In the genomic region with DNA sequence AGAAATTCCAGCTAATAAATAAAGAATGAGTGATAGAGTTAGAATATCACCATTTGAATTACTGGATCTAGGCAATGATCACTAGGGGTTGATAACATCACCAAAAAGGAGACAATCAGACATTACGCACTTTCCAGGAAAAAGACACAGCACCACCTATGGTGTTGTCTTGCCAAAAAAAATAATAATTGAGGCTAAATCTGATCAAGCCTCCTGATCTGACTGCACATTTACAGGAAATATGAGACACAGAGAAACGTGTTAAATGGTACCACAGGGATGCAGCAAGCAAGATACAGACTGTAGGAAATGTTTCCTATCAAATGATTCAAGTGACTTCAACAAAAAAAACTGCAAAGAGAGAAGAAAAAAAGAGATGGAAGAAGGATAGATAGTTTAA, we compare ENCODE assay signal across 12 cellular contexts.
"Had no signal": no experiment of that assay in that cellular context is flagged by ENCODE, and none has a peak within 500 bp of the region (broad histone marks: within the 10 kb centered on the region; RNA-seq: fewer than 3 reads in every experiment).

No MANE protein-coding gene starts in this region.

- H3K9me3 ChIP-seq: breast epithelium, pancreas, sigmoid colon, thyroid gland had no signal

- H3K27me3 ChIP-seq: breast epithelium, pancreas, sigmoid colon, thyroid gland had no signal

- H3K36me3 Mint-ChIP-seq: activated naive CD8-positive, alpha-beta T cell treated with anti-CD3 and anti-CD28 coated beads, Interleukin-2, amount 10 ng/mL, durations not matched to agents 7 days and 5 days had no signal

- H3K36me3 ChIP-seq: breast epithelium, pancreas, sigmoid colon, thyroid gland had no signal

- H3K9me3 Mint-ChIP-seq: activated T-cell treated with anti-CD3 and anti-CD28 coated beads, Interleukin-2, amount 50 U/mL, for 72 hours had no signal

- H3K4me1 ChIP-seq: breast epithelium, pancreas, thyroid gland had no signal

- DNase-seq: activated CD4-positive, alpha-beta T cell treated with anti-CD3 and anti-CD28 coated beads, Interleukin-2, amount 50 U/mL, for 4 hours; activated naive CD8-positive, alpha-beta T cell treated with anti-CD3 and anti-CD28 coated beads, Interleukin-2, amount 10 ng/mL, durations not matched to agents 7 days and 5 days; activated T-cell treated with anti-CD3 and anti-CD28 coated beads, Interleukin-2, amount 50 U/mL, for 72 hours; aorta; left colon; pancreas; sigmoid colon; stimulated activated CD4-positive, alpha-beta T cell treated with anti-CD3 and anti-CD28 coated beads, Interleukin-1b, Interleukin-23, amount 100 ng/mL, for 48 hours; thyroid gland had no signal

- H3K27me3 Mint-ChIP-seq: activated naive CD8-positive, alpha-beta T cell treated with anti-CD3 and anti-CD28 coated beads, Interleukin-2, amount 10 ng/mL, durations not matched to agents 7 days and 5 days had no signal

- H3K4me3 Mint-ChIP-seq: activated naive CD8-positive, alpha-beta T cell treated with anti-CD3 and anti-CD28 coated beads, Interleukin-2, amount 10 ng/mL, durations not matched to agents 7 days and 5 days had no signal

- H3K4me3 ChIP-seq: breast epithelium, lung, pancreas, sigmoid colon, thyroid gland had no signal

- H3K27ac Mint-ChIP-seq: activated naive CD8-positive, alpha-beta T cell treated with anti-CD3 and anti-CD28 coated beads, Interleukin-2, amount 10 ng/mL, durations not matched to agents 7 days and 5 days; activated T-cell treated with anti-CD3 and anti-CD28 coated beads, Interleukin-2, amount 50 U/mL, for 72 hours had no signal

- H3K27ac ChIP-seq: breast epithelium, pancreas, sigmoid colon, thyroid gland had no signal

- FAIRE-seq: pancreas had no signal

- ATAC-seq: activated CD4-positive, CD25-positive, alpha-beta regulatory T cell treated with anti-CD3 and anti-CD28 coated beads, Interleukin-2, amount 50 U/mL, for 24 hours; activated T-cell treated with anti-CD3 and anti-CD28 coated beads, Interleukin-2, amount 50 U/mL, for 72 hours; left colon; pancreas had no signal
